Comparison of ENCODE assay signal across 25 cellular contexts in the genomic region with DNA sequence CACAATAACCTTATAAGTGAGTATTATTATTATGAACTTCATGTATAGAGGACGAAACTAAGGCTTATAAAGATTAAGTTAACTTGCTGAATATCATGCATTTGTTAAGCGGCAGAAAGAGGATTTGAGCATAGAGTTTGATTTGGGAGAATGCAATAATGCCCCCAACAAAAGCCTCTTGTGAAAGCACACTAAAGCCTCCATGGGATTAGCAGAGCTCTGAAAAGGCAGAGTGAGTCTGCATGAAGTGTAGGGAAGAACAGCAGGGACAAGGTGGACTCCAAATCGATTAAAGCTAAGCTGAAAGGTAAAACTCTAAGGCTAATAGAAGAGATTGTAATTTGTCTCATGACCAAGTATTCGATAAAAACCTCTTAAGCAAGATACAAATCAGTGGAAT.
"Had no signal": no experiment of that assay in that cellular context is flagged by ENCODE, and none has a peak within 500 bp of the region (broad histone marks: within the 10 kb centered on the region; RNA-seq: fewer than 3 reads in every experiment).

No MANE protein-coding gene starts in this region.

- H3K27me3 ChIP-seq: hepatocyte, pancreas, right lobe of liver, stomach, testis, thyroid gland, transverse colon, upper lobe of left lung, vagina had no signal

- H3K9me3 ChIP-seq: left ventricle myocardium inferior, pancreas, psoas muscle, right lobe of liver, stomach, testis, thyroid gland, transverse colon, upper lobe of left lung, vagina had no signal

- H3K27ac Mint-ChIP-seq: mesothelial cell of epicardium; naive B cell; natural killer cell; nephron progenitor cell; stimulated activated naive B cell treated with anti-CD40 and anti-IgM and Interleukin-4, amounts not matched to agents 10 μg/mL and 1 μg/mL and 100 μg/mL, for 72 hours had no signal

- H3K36me3 ChIP-seq: left ventricle myocardium inferior, pancreas, right lobe of liver, stomach, thyroid gland, transverse colon, upper lobe of left lung, vagina had no signal

- H3K4me1 Mint-ChIP-seq: mesothelial cell of epicardium; naive B cell; natural killer cell; nephron progenitor cell; stimulated activated naive B cell treated with anti-CD40 and anti-IgM and Interleukin-4, amounts not matched to agents 10 μg/mL and 1 μg/mL and 100 μg/mL, for 72 hours had no signal

- H3K36me3 Mint-ChIP-seq: mesothelial cell of epicardium; naive B cell; natural killer cell; stimulated activated naive B cell treated with anti-CD40 and anti-IgM and Interleukin-4, amounts not matched to agents 10 μg/mL and 1 μg/mL and 100 μg/mL, for 72 hours had no signal

- H2AFZ ChIP-seq: hepatocyte had no signal

- H3K9me3 Mint-ChIP-seq: mesothelial cell of epicardium, naive B cell, nephron progenitor cell had no signal

- H3K4me1 ChIP-seq: left ventricle myocardium inferior, pancreas, psoas muscle, right lobe of liver, stomach, testis, thyroid gland, transverse colon, upper lobe of left lung, vagina had no signal

- H3K4me3 ChIP-seq: hepatocyte, left ventricle myocardium inferior, lung, pancreas, psoas muscle, right lobe of liver, stomach, testis, thyroid gland, transverse colon, upper lobe of left lung, vagina had no signal

- H3K4me2 ChIP-seq: hepatocyte had no signal

- H3K4me3 Mint-ChIP-seq: mesothelial cell of epicardium; naive B cell; natural killer cell; nephron progenitor cell; stimulated activated naive B cell treated with anti-CD40 and anti-IgM and Interleukin-4, amounts not matched to agents 10 μg/mL and 1 μg/mL and 100 μg/mL, for 72 hours had no signal

- H3K79me2 ChIP-seq: hepatocyte had no signal

- H3K27ac ChIP-seq: hepatocyte, left ventricle myocardium inferior, pancreas, psoas muscle, right lobe of liver, stomach, testis, thyroid gland, transverse colon, upper lobe of left lung, vagina had no signal

- DNase-seq: islet precursor cell; left ventricle myocardium inferior; mesendoderm; naive B cell; natural killer cell; nephron progenitor cell; nucleus accumbens; pancreas; psoas muscle; right lobe of liver; stimulated activated CD4-positive, alpha-beta T cell treated with anti-CD3 and anti-CD28 coated beads, Interleukin-12 subunit alpha, Interleukin-12 subunit beta, amount 100 ng/mL, for 4 hours; stimulated activated CD4-positive, alpha-beta T cell treated with anti-CD3 and anti-CD28 coated beads, Interleukin-15, amount 100 ng/mL, for 24 hours; stimulated activated CD4-positive, alpha-beta T cell treated with anti-CD3 and anti-CD28 coated beads, Interleukin-2, amount 100 ng/mL, for 24 hours; stimulated activated CD4-positive, alpha-beta T cell treated with anti-CD3 and anti-CD28 coated beads, Interleukin-4, amount 100 ng/mL, for 1 hour; stimulated activated naive B cell treated with anti-CD40 and anti-IgM and Interleukin-4, amounts not matched to agents 10 μg/mL and 1 μg/mL and 100 μg/mL, for 72 hours; stimulated activated naive CD8-positive, alpha-beta T cell treated with anti-CD3 and anti-CD28 coated beads, Interleukin-15, Interleukin-2, amounts not matched to agents 100 U/mL and 50 U/mL, for 24 hours; stomach; testis; thyroid gland; transverse colon; upper lobe of left lung had no signal
